8 cellular contexts compared by ENCODE assay signal in genomic region chr17:50841949-50842354, GRCh38. TPM values are rescaled to one million over a fixed set of nuclear protein-coding genes. Genes with fewer than 3 reads are reported as not detected.
A peak's percentile ranks its signal among the peaks of the same experiment; 100 is the strongest.
DNase-seq lines count a peak whose midpoint lies in the region; ATAC-seq, FAIRE-seq and TF ChIP-seq lines count a peak whose summit lies in the region.

No MANE protein-coding gene starts in this region.

- TF ChIP-seq EP300 in GM12878 (IDR thresholded peaks at IDR 0.05; ENCODE audit: borderline replicate concordance in 1 of 2, control insufficient read depth in 1 of 2, low read depth in 2 of 2, low read length in 2 of 2): no peak

- POLR2A ChIA-PET in T-cell (lab: Charles Lee): interaction anchor here in 1 of 2 donors (0.6 kb wide), 3 partner anchors 9 to 120 kb away, joined by 3 read pairs; no protein-coding TSS in a partner anchor
- POLR2A ChIA-PET in GM12878 (lab: Charles Lee): interaction anchor here (1.0 kb wide), 2 partner anchors 14 to 41 kb away, joined by 3 read pairs; no protein-coding TSS in a partner anchor

- H3K9me3 ChIP-seq in GM12878 (replicated peaks; ENCODE audit: control insufficient read depth, insufficient read depth, low read length): no peaks in the 10 kb centered on the region

- H3K4me2 ChIP-seq in GM12878 (ENCODE audit: control insufficient read depth, insufficient read depth): no peak overlapping the region

- no peaks in the 10 kb centered on the region for H3K79me2 ChIP-seq in GM12878 (ENCODE audit: control insufficient read depth, insufficient read depth, low read length)

- no peak overlapping the region for H3K9ac ChIP-seq in GM12878 (ENCODE audit: control insufficient read depth, insufficient read depth, low read length)

- TF ChIP-seq POLR2A in GM12878 (IDR thresholded peaks at IDR 0.05; ENCODE audit: low read depth, low read length): no peak

- SMC1A ChIA-PET in GM12878 (lab: Charles Lee; ENCODE audit: uncharacterized antibody, unreplicated experiment): interaction anchor here (0.9 to 2.2 kb wide), 5 partner anchors 11 to 108 kb away, joined by 3 to 17 read pairs (median 9); no protein-coding TSS in a partner anchor

- H3K4me1 ChIP-seq in GM12878 (ENCODE audit: control insufficient read depth, insufficient read depth, low read length): no peaks in the 10 kb centered on the region

- DNase-seq in NCI-H524 (lab: John Stamatoyannopoulos, UW) (peak; percentile 48 to 69), NCI-H524 treated with DMSO at 0.1 percent for 48 hours (lab: John Stamatoyannopoulos, UW) (no peak), NCI-H1436 treated with DMSO at 0.1 percent for 48 hours (lab: John Stamatoyannopoulos, UW) (peak; percentile 60), T-cell (peak in 26 of 34 experiments; percentile 17 to 53 (median 36)), GM12878 (ENCODE audit: low read depth, low spot score) (no peak), iPS-NIHi7 (ENCODE audit: extremely low spot score) (peak; percentile 89)
- DNase-seq in stimulated activated CD4-positive, alpha-beta T cell treated with anti-CD3 and anti-CD28 coated beads, Interleukin-15, amount 100 ng/mL, for 24 hours: peak; percentile 68

- H3K36me3 ChIP-seq in GM12878 (ENCODE audit: control insufficient read depth in 2 of 2, insufficient read depth in 2 of 2, low read length in 1 of 2): no peaks in the 10 kb centered on the region

- intact Hi-C loops in GM12878 (cut with micrococcal nuclease; ENCODE audit: unreplicated experiment): loop anchor here (1.0 to 2.0 kb wide), 2 partner anchors 59 to 295 kb away; partner anchors contain the start of gene SPATA20

- H3K36me3 Mint-ChIP-seq in T-cell: no peaks in the 10 kb centered on the region

- H2AFZ ChIP-seq in GM12878 (ENCODE audit: control insufficient read depth, low read depth, low read length): no peak overlapping the region

- H3K4me3 ChIP-seq in GM12878: no peak overlapping the region

- no peak overlapping the region for H3K4me3 Mint-ChIP-seq in T-cell

- no peaks in the 10 kb centered on the region for H3K9me3 Mint-ChIP-seq in T-cell

- H3K27me3 ChIP-seq in GM12878 (replicated peaks in 1 of 2; ENCODE audit: control insufficient read depth in 2 of 2, insufficient read depth in 2 of 2, low read length in 1 of 2): no peaks in the 10 kb centered on the region; a peak in 2 of 4 replicates

- BruUV-seq in GM12878 (replicated peaks; lab: Mats Ljungman, UMichigan): no TSS peak

- peak; percentile 85 for TF ChIP-seq RAD21 in GM12878 (IDR thresholded peaks at IDR 0.05; ENCODE audit: insufficient read depth, low read depth, low read length)

- RAD21 ChIA-PET in GM12878 (lab: Charles Lee; ENCODE audit: unreplicated experiment): interaction anchor here (0.6 to 2.6 kb wide), 9 partner anchors 10 to 358 kb away, joined by 3 to 18 read pairs (median 3); partner anchors contain the start of gene TOB1

- in situ Hi-C loops in GM12878 (cut with MboI): loop anchor here (5.0 kb wide), 1 partner anchor 60 kb away; no protein-coding TSS in a partner anchor

- no peaks in the 10 kb centered on the region for H3K27me3 Mint-ChIP-seq in T-cell

- peak; percentile 47 to 66 (median 60) for ATAC-seq in T-cell (replicated peaks in 1 of 4)
- peak; percentile 90 for ATAC-seq in GM12878
- ATAC-seq in GM19463 (IDR thresholded peaks at IDR 0.05; ENCODE audit: unreplicated experiment): no peak

- H3K27ac ChIP-seq in GM12878 (ENCODE audit: control insufficient read depth, insufficient read depth): no peak overlapping the region

- peak overlapping the region in 1 of 2 donors; percentile 1 for H3K27ac Mint-ChIP-seq in T-cell

- 14% methylated on average over 8 of the region's 8 CpGs for WGBS in GM12878 (ENCODE audit: insufficient coverage, insufficient replicate concordance, low lambda C conversion rate, missing lambda C conversion rate)

- peaks cover 0 to 3% (median 0%) of the 10 kb centered on the region in 3 donors for H3K4me1 Mint-ChIP-seq in T-cell

- no peaks in the 10 kb centered on the region for H4K20me1 ChIP-seq in GM12878 (ENCODE audit: control insufficient read depth, insufficient read depth)

- TF ChIP-seq CTCF in GM12878 (IDR thresholded peaks at IDR 0.05 in 2 of 3, conservative IDR thresholded peaks at IDR 0.05 in 1 of 3; ENCODE audit: control insufficient read depth in 2 of 3, extremely low read depth in 1 of 3, insufficient read depth in 1 of 3, low read depth in 3 of 3, low read length in 3 of 3): peak; percentile 74 to 88 (median 83); a peak in 5 of 6 replicates

- CTCF ChIA-PET in T-cell (lab: Charles Lee) (interaction anchor here (1.0 to 1.4 kb wide), 6 partner anchors 8 to 209 kb away, joined by 3 to 4 read pairs (median 3); no protein-coding TSS in a partner anchor), GM12878 (lab: Yijun Ruan, JAX) (interaction anchor here (0.8 to 8.1 kb wide), 20 partner anchors 9 to 423 kb away, joined by 3 to 84 read pairs (median 4); no protein-coding TSS in a partner anchor)

- no peak for FAIRE-seq in GM12878 (lab: Jason Lieb, UNC)

TF ChIP-seq in GM12878, 131 proteins besides CTCF, POLR2A, EP300 and RAD21:
- TF ChIP-seq YY1 (IDR thresholded peaks at IDR 0.05; ENCODE audit: low read depth, low read length) (peak; percentile 54; the same call in 1 of the 2 replicates), ETV6 (conservative IDR thresholded peaks at IDR 0.05 in 1 of 2, IDR thresholded peaks at IDR 0.05 in 1 of 2; ENCODE audit: borderline replicate concordance in 1 of 2, low read depth in 1 of 2) (no peak), SMC3 (IDR thresholded peaks at IDR 0.05; ENCODE audit: borderline replicate concordance, low read length) (peak; percentile 96), NR2C2 (IDR thresholded peaks at IDR 0.05; ENCODE audit: borderline replicate concordance, control insufficient read depth, insufficient read length, low read depth) (no peak), BHLHE40 (IDR thresholded peaks at IDR 0.05; ENCODE audit: borderline replicate concordance in 1 of 2, low read depth in 2 of 2, low read length in 1 of 2) (0 out of 4 replicates have a peak, but pooled peaks of 1 of the 2 experiments have one; percentile 6)
- TF ChIP-seq, protein P1, sequence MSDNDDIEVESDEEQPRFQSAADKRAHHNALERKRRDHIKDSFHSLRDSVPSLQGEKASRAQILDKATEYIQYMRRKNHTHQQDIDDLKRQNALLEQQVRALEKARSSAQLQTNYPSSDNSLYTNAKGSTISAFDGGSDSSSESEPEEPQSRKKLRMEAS (IDR thresholded peaks at IDR 0.05; ENCODE audit: low read depth, low read length): no peak

RNA-seq across cellular contexts. Expression of gene WFIKKN2, which starts 6.6 kb away (rescaled TPM):
- total RNA-seq in T-cell (not detected), GM12878 (2014; rRNA removed) (0.06 TPM in 1 of 2 replicates, not detected in the other), GM12878 (2014; rRNA removed; fragmentation: Illumina TruSeq; extraction: Trizol) (not detected in 2 replicates), GM12878 (2021) (0.05 TPM in 1 of 2 replicates, not detected in the other)
- total RNA-seq in GM12878 (2013; cell fraction: nucleolus; rRNA removed): not detected in 2 replicates
- polyA plus RNA-seq in GM12878 (2011; ENCODE audit: low read depth): not detected
- polyA plus RNA-seq in GM12878 (2011; rRNA removed) (not detected in 2 replicates), GM12878 (2014; fragmentation: Illumina TruSeq; extraction: Trizol) (not detected in 2 replicates), GM12878 (2014; fragmentation: Nextera tagmentation; extraction: Ambion mirVana) (not detected), GM12878 (2014; rRNA removed) (not detected in 2 replicates), GM12878 (2016; fragmentation: Nextera tagmentation; extraction: Ambion mirVana) (not detected)
- not detected in 2 replicates for polyA plus RNA-seq in GM12878 (2011; cell fraction: cytosol; rRNA removed)
- polyA plus RNA-seq in GM12878 (2011; cell fraction: nucleus; rRNA removed): not detected in 2 replicates
- polyA plus RNA-seq in GM12878 (2012): not detected in 2 replicates
- polyA minus RNA-seq in GM12878 (2011; rRNA and poly(A)+ RNA removed): not detected in 2 replicates
- not detected in 2 replicates for polyA minus RNA-seq in GM12878 (2011; cell fraction: cytosol; rRNA and poly(A)+ RNA removed)
- not detected in 2 replicates for polyA minus RNA-seq in GM12878 (2011; cell fraction: nucleus; rRNA and poly(A)+ RNA removed)

RNA-seq across cellular contexts. Expression of gene TOB1, which starts 24.2 kb away (rescaled TPM):
- total RNA-seq in T-cell (100 to 1,000 TPM in 2 of 5 donors, 10 to 100 TPM in 3; 75.4 to 310 (median 92.6) TPM), GM12878 (2014; rRNA removed) (4.4 and 5.0 TPM in 2 replicates), GM12878 (2014; rRNA removed; fragmentation: Illumina TruSeq; extraction: Trizol) (7.7 and 8.2 TPM in 2 replicates), GM12878 (2021) (16.9 and 19.6 TPM in 2 replicates)
- 6.5 and 6.7 TPM in 2 replicates for total RNA-seq in GM12878 (2013; cell fraction: nucleolus; rRNA removed)
- polyA plus RNA-seq in GM12878 (2011; ENCODE audit: low read depth): 6.9 TPM
- polyA plus RNA-seq in GM12878 (2011; rRNA removed) (9.4 and 10.7 TPM in 2 replicates), GM12878 (2014; fragmentation: Illumina TruSeq; extraction: Trizol) (9.6 TPM in 2 replicates), GM12878 (2014; fragmentation: Nextera tagmentation; extraction: Ambion mirVana) (10 to 100 TPM; 19.5 to 28.3 TPM), GM12878 (2014; rRNA removed) (8.9 and 10.4 TPM in 2 replicates), GM12878 (2016; fragmentation: Nextera tagmentation; extraction: Ambion mirVana) (10 to 100 TPM; 30.6 to 32.4 TPM)
- polyA plus RNA-seq in GM12878 (2011; cell fraction: cytosol; rRNA removed): 7.4 and 7.6 TPM in 2 replicates
- polyA plus RNA-seq in GM12878 (2011; cell fraction: nucleus; rRNA removed): 9.3 and 10.2 TPM in 2 replicates
- 10.3 and 11.4 TPM in 2 replicates for polyA plus RNA-seq in GM12878 (2012)
- polyA minus RNA-seq in GM12878 (2011; rRNA and poly(A)+ RNA removed): 11.0 and 13.5 TPM in 2 replicates
- polyA minus RNA-seq in GM12878 (2011; cell fraction: cytosol; rRNA and poly(A)+ RNA removed): 8.3 and 9.1 TPM in 2 replicates
- 16.7 and 31.4 TPM in 2 replicates for polyA minus RNA-seq in GM12878 (2011; cell fraction: nucleus; rRNA and poly(A)+ RNA removed)

Comparison
In these comparisons a context has a peak if more than half of its experiments do, and no peak if none do; other contexts are left out.
1. DNase-seq: peak in NCI-H524 (2 of 2), NCI-H1436 treated with DMSO at 0.1 percent for 48 hours (single experiment), T-cell (26 of 34), iPS-NIHi7 (single experiment) and stimulated activated CD4-positive, alpha-beta T cell treated with anti-CD3 and anti-CD28 coated beads, Interleukin-15, amount 100 ng/mL, for 24 hours (single experiment); none in NCI-H524 treated with DMSO at 0.1 percent for 48 hours (single experiment) and GM12878 (single experiment).